11 cellular contexts compared by ENCODE assay signal in genomic region chr7:27167916-27168264, GRCh38. TPM values are rescaled to one million over a fixed set of nuclear protein-coding genes. Genes with fewer than 3 reads are reported as not detected.
DNase-seq lines count a peak whose midpoint lies in the region; ATAC-seq, FAIRE-seq and TF ChIP-seq lines count a peak whose summit lies in the region.
"Had no signal": no experiment of that assay in that cellular context is flagged by ENCODE, and none has a peak within 500 bp of the region (broad histone marks: within the 10 kb centered on the region; RNA-seq: fewer than 3 reads in every experiment).

No MANE protein-coding gene starts in this region.

- no peaks in the 10 kb centered on the region for H3K9me2 ChIP-seq in HCT116 (ENCODE audit: insufficient read depth)

- CTCF ChIA-PET in BJ (lab: Yijun Ruan, JAX) (interaction anchor here (1.4 to 16.1 kb wide), 4 partner anchors 12 to 24 kb away, joined by 4 to 187 read pairs (median 20); partner anchors contain the start of genes HOXA11 and HOXA5), HCT116 (lab: Charles Lee) (interaction anchor here (6.6 kb wide), 1 partner anchor 12 kb away, joined by 32 read pairs; no protein-coding TSS in a partner anchor)

- H3K27ac ChIP-seq in HCT116 (ENCODE audit: low read depth, low read length) (peak overlapping the region; percentile 91), ovary (no peak overlapping the region)

- RAD21 ChIA-PET in HCT116 (lab: Charles Lee; ENCODE audit: low non-redundant PET in 1 of 2, low total read pairs in 2 of 2, uncharacterized antibody in 2 of 2, unreplicated experiment in 2 of 2), result no interaction called here

- H3K79me2 ChIP-seq in HCT116 (ENCODE audit: insufficient read depth, low read length), result peaks cover 99% of the 10 kb centered on the region

- no peaks in the 10 kb centered on the region for H3K9me3 ChIP-seq in HCT116 (ENCODE audit: control insufficient read depth in 1 of 2, insufficient read depth in 1 of 2, low read depth in 1 of 2, low read length in 2 of 2)
- H3K9me3 ChIP-seq in ovary, result no peaks in the 10 kb centered on the region

- peak overlapping the region; percentile 97 for H3K4me2 ChIP-seq in HCT116 (ENCODE audit: low read length)

- no TSS peak for BruUV-seq in HCT116 (replicated peaks; lab: Mats Ljungman, UMichigan)

- no peak for TF ChIP-seq POLR2A in HCT116 (IDR thresholded peaks at IDR 0.05; ENCODE audit: borderline replicate concordance, extremely low read depth, insufficient read depth, insufficient read length)
- no peak for TF ChIP-seq POLR2A in ovary (IDR thresholded peaks at IDR 0.05)
- TF ChIP-seq POLR2A in GM12892 (IDR thresholded peaks at IDR 0.05; ENCODE audit: low read depth, low read length), result no peak

- no peak overlapping the region for H2AFZ ChIP-seq in HCT116 (ENCODE audit: low read depth, low read length, poor library complexity, severe bottlenecking)

- DNase-seq in BJ (ENCODE audit: low read depth) (no peak), HCT116 (ENCODE audit: low read depth, low spot score) (no peak), cerebellar cortex (ENCODE audit: low spot score) (peak; percentile 23), ovary (no peak), dermis blood vessel endothelial cell (no peak), DMS53 treated with DMSO at 0.1 percent for 48 hours (lab: John Stamatoyannopoulos, UW; ENCODE audit: unreplicated experiment) (no peak), NCI-H1092 (lab: John Stamatoyannopoulos, UW) (no peak), GM12892 (ENCODE audit: insufficient read length) (no peak)
- DNase-seq: NCI-H2081 treated with DMSO at 0.1 percent for 48 hours had no signal

- TF ChIP-seq EP300 in ovary (IDR thresholded peaks at IDR 0.05), result no peak

- H3K9ac ChIP-seq in HCT116 (ENCODE audit: low read length), result peak overlapping the region; percentile 89

- intact Hi-C loops in HCT116 (cut with micrococcal nuclease) (loop anchor here (10.0 kb wide), 1 partner anchor 1303 kb away; no protein-coding TSS in a partner anchor), ovary (cut with DNase I) (loop anchor here in 3 of 4 donors (5.0 to 10.0 kb wide), 3 partner anchors 793 to 1283 kb away; no protein-coding TSS in a partner anchor)

- H3K27me3 ChIP-seq in BJ (ENCODE audit: control insufficient read depth, insufficient read depth, low read length) (no peaks in the 10 kb centered on the region), HCT116 (ENCODE audit: insufficient read depth, low read length) (no peaks in the 10 kb centered on the region), ovary (peaks cover 22% of the 10 kb centered on the region)

- FAIRE-seq in GM12892 (lab: Jason Lieb, UNC), result no peak
- FAIRE-seq: D721Med had no signal

- H3K4me1 ChIP-seq in HCT116 (ENCODE audit: control insufficient read depth in 1 of 2, insufficient read depth in 2 of 2, low read length in 2 of 2) (peaks cover 26 to 76% of the 10 kb centered on the region in 2 experiments), ovary (ENCODE audit: insufficient read depth) (peaks cover 5% of the 10 kb centered on the region)

- TF ChIP-seq RAD21 in HCT116 (IDR thresholded peaks at IDR 0.05; ENCODE audit: low read depth), result no peak

- no peak for ATAC-seq in HCT116

- TF ChIP-seq CTCF in BJ (IDR thresholded peaks at IDR 0.05; ENCODE audit: insufficient read depth, low read depth, low read length), result no peak
- TF ChIP-seq CTCF in HCT116 (IDR thresholded peaks at IDR 0.05 in 2 of 3, conservative IDR thresholded peaks at IDR 0.05 in 1 of 3; ENCODE audit: borderline replicate concordance in 1 of 3, insufficient read depth in 1 of 3, low read depth in 2 of 3, low read length in 2 of 3), result no peak
- TF ChIP-seq CTCF in ovary (IDR thresholded peaks at IDR 0.05), result no peak

- H3K36me3 ChIP-seq in BJ (ENCODE audit: control insufficient read depth, insufficient read depth, low read length), result peaks cover 21% of the 10 kb centered on the region
- H3K36me3 ChIP-seq in HCT116 (ENCODE audit: control insufficient read depth in 1 of 2, insufficient read depth in 2 of 2, low read length in 2 of 2), result peaks cover 0 to 4% of the 10 kb centered on the region in 2 experiments; a peak in 1 of 4 replicates
- H3K36me3 ChIP-seq in ovary, result no peaks in the 10 kb centered on the region

- H3K4me3 ChIP-seq in BJ (ENCODE audit: low read depth, low read length), result peak overlapping the region; percentile 72
- peak overlapping the region; percentile 77 to 84 for H3K4me3 ChIP-seq in HCT116 (replicated peaks in 1 of 2; ENCODE audit: low read depth in 1 of 2, low read length in 2 of 2)
- peak overlapping the region; percentile 53 for H3K4me3 ChIP-seq in ovary

- POLR2A ChIA-PET in BJ (lab: Charles Lee), result interaction anchor here (1.1 kb wide), 2 partner anchors 9 to 32 kb away, joined by 4 to 5 read pairs; partner anchors contain the start of gene HOXA13
- POLR2A ChIA-PET in HCT116 (lab: Charles Lee), result interaction anchor here (1.4 to 1.5 kb wide), 2 partner anchors 11 to 16 kb away, joined by 5 read pairs; partner anchors contain the start of gene HOXA7

- WGBS in ovary, 3 donors, result 53 to 57% (median 56%) methylated on average over 4 of the region's 4 CpGs

- no peaks in the 10 kb centered on the region for H4K20me1 ChIP-seq in HCT116 (ENCODE audit: insufficient read depth)

TF ChIP-seq in HCT116, 20 proteins besides CTCF, POLR2A, EP300 and RAD21:
- no peak for TF ChIP-seq CBX3 (IDR thresholded peaks at IDR 0.05; ENCODE audit: low read depth)
- TF ChIP-seq ATF3 (IDR thresholded peaks at IDR 0.05), result no peak
- no peak for TF ChIP-seq EZH2phosphoT487 (IDR thresholded peaks at IDR 0.05; ENCODE audit: borderline replicate concordance)
- TF ChIP-seq JUND (IDR thresholded peaks at IDR 0.05), result no peak
- TF ChIP-seq TCF7L2 (IDR thresholded peaks at IDR 0.05; ENCODE audit: borderline replicate concordance, extremely low read depth, insufficient read depth, insufficient read length), result no peak
TF ChIP-seq in HCT116: peak in this region for 0.

RNA-seq across cellular contexts. Expression of gene HOXA9, which starts 2.6 kb away (rescaled TPM):
- polyA plus RNA-seq in BJ (2011; rRNA removed) (12.6 and 15.0 TPM in 2 replicates), ovary (1 to 10 TPM in 1 of 2 donors, under 1 TPM in 1; 0.22 to 2.5 TPM)
- 1.4 and 3.4 TPM in 2 replicates for polyA minus RNA-seq in BJ (2011; rRNA and poly(A)+ RNA removed)
- total RNA-seq in HCT116 (2021; ENCODE audit: unreplicated experiment) (91.0 TPM), ovary (1 to 10 TPM in 1 of 7 donors, under 1 TPM in 5, not detected in 1; 0.12 to 1.0 (median 0.57) TPM), dermis blood vessel endothelial cell (9.0 and 11.8 TPM in 2 replicates)
- polyA plus RNA-seq in HCT116 (2012), result 48.2 and 62.8 TPM in 2 replicates
- 4.1 TPM for polyA plus RNA-seq in GM12892 (2012; ENCODE audit: missing spikeins)
- total RNA-seq: naive thymus-derived CD8-positive, alpha-beta T cell had no signal

RNA-seq across cellular contexts. Expression of gene HOXA10, which starts 6.2 kb away (rescaled TPM):
- polyA plus RNA-seq in BJ (2011; rRNA removed), result 54.7 and 59.6 TPM in 2 replicates
- 32.3 and 43.4 TPM in 2 replicates for polyA minus RNA-seq in BJ (2011; rRNA and poly(A)+ RNA removed)
- total RNA-seq in HCT116 (2021; ENCODE audit: unreplicated experiment), result 19.6 TPM
- 7.9 and 13.3 TPM in 2 replicates for polyA plus RNA-seq in HCT116 (2012)
- total RNA-seq in ovary, result 1 to 10 TPM in 3 of 7 donors, under 1 TPM in 3, not detected in 1; 0.25 to 2.0 (median 0.91) TPM
- polyA plus RNA-seq in ovary, result 1 to 10 TPM in 1 of 2 donors, under 1 TPM in 1; 0.34 to 2.8 TPM
- 3.7 and 4.4 TPM in 2 replicates for total RNA-seq in dermis blood vessel endothelial cell
- polyA plus RNA-seq in GM12892 (2012; ENCODE audit: missing spikeins), result 2.9 TPM
- total RNA-seq: naive thymus-derived CD8-positive, alpha-beta T cell had no signal

RNA-seq across cellular contexts. Expression of gene HOXA7, which starts 11.4 kb away (rescaled TPM):
- polyA plus RNA-seq in BJ (2011; rRNA removed) (3.8 and 4.4 TPM in 2 replicates), ovary (1 to 10 TPM in 1 of 2 donors, under 1 TPM in 1; 0.53 to 4.1 TPM)
- polyA minus RNA-seq in BJ (2011; rRNA and poly(A)+ RNA removed), result 1.4 and 2.3 TPM in 2 replicates
- total RNA-seq in HCT116 (2021; ENCODE audit: unreplicated experiment) (15.0 TPM), ovary (1 to 10 TPM in 3 of 7 donors, under 1 TPM in 4; 0.23 to 4.5 (median 0.75) TPM), dermis blood vessel endothelial cell (1.4 and 2.9 TPM in 2 replicates)
- 8.0 and 10.6 TPM in 2 replicates for polyA plus RNA-seq in HCT116 (2012)
- not detected for polyA plus RNA-seq in GM12892 (2012; ENCODE audit: missing spikeins)
- total RNA-seq: naive thymus-derived CD8-positive, alpha-beta T cell had no signal
- polyA plus RNA-seq: naive thymus-derived CD8-positive, alpha-beta T cell had no signal

RNA-seq across cellular contexts. Expression of gene HOXA3, which starts 15.5 kb away (rescaled TPM):
- polyA plus RNA-seq in BJ (2011; rRNA removed) (0.09 and 0.15 TPM in 2 replicates), ovary (1 to 10 TPM; 2.3 to 3.4 TPM)
- polyA minus RNA-seq in BJ (2011; rRNA and poly(A)+ RNA removed), result 0.77 TPM in 1 of 2 replicates, not detected in the other
- total RNA-seq in HCT116 (2021; ENCODE audit: unreplicated experiment) (9.2 TPM), ovary (10 to 100 TPM in 2 of 7 donors, 1 to 10 TPM in 3, under 1 TPM in 2; 0.36 to 50.9 (median 1.3) TPM), dermis blood vessel endothelial cell (2.4 and 6.0 TPM in 2 replicates)
- 5.6 and 5.7 TPM in 2 replicates for polyA plus RNA-seq in HCT116 (2012)
- polyA plus RNA-seq in GM12892 (2012; ENCODE audit: missing spikeins), result not detected
- total RNA-seq: naive thymus-derived CD8-positive, alpha-beta T cell had no signal
- polyA plus RNA-seq: naive thymus-derived CD8-positive, alpha-beta T cell had no signal

RNA-seq across cellular contexts. Expression of gene HOXA11, which starts 17.1 kb away (rescaled TPM):
- polyA plus RNA-seq in BJ (2011; rRNA removed) (27.7 and 34.0 TPM in 2 replicates), ovary (under 1 TPM; 0.11 to 0.65 TPM)
- 8.4 and 15.0 TPM in 2 replicates for polyA minus RNA-seq in BJ (2011; rRNA and poly(A)+ RNA removed)
- total RNA-seq in HCT116 (2021; ENCODE audit: unreplicated experiment) (6.8 TPM), ovary (1 to 10 TPM in 3 of 7 donors, under 1 TPM in 1, not detected in 3; 0.23 to 2.0 (median 1.5) TPM), dermis blood vessel endothelial cell (under 0.01 and 0.70 TPM in 2 replicates)
- 3.9 and 4.6 TPM in 2 replicates for polyA plus RNA-seq in HCT116 (2012)
- not detected for polyA plus RNA-seq in GM12892 (2012; ENCODE audit: missing spikeins)
- total RNA-seq: naive thymus-derived CD8-positive, alpha-beta T cell had no signal
- polyA plus RNA-seq: naive thymus-derived CD8-positive, alpha-beta T cell had no signal
